ENCODE assay signal across 1 cellular context in the genomic region with DNA sequence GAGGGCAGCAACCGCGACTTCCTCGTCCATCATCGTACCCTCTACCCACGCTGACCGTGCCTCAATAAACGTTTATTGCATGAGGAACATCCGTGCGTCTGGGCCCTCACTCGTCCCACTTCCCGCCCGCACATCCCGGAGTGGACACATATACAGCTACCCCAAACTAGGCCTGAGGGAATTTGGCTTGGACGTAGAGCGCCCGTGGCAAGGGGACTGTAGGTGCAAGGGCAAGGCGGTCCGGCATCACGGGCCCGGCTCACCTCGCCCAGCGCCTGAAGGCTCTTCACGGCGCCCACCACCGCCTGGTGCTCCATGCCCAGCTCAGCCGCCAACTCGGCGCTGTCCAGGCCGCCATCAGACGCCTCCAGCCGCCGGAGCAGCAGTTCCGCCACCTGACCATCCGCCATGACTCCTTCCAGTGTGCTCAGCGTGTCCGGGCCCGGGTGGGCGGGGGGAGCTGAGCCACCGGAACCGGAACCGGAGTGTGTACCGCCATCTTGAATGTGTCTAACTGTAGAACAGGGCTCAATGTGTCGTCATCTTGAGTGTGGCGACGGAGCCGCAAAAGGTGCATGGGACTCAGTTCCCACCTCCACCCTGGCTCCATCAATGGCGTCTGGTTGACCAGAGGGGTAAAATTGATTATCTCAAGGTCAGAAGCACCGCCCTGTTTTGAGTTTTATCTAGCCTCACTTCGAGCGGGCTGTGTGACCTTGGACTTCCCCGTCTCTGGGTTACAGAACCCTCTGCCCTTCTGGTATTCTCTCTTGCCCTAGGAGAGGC.
TF ChIP-seq lines count a peak whose summit lies in the region.

A gene (minus strand): TSS at position 425 of the 786 bp plus-strand sequence. CDS start 15 bp downstream, at position 410.

TF ChIP-seq in HepG2, 621 proteins besides CTCF, POLR2A, EP300 and RAD21 (continued from another document and continues in another):
- TF ChIP-seq, protein P1, sequence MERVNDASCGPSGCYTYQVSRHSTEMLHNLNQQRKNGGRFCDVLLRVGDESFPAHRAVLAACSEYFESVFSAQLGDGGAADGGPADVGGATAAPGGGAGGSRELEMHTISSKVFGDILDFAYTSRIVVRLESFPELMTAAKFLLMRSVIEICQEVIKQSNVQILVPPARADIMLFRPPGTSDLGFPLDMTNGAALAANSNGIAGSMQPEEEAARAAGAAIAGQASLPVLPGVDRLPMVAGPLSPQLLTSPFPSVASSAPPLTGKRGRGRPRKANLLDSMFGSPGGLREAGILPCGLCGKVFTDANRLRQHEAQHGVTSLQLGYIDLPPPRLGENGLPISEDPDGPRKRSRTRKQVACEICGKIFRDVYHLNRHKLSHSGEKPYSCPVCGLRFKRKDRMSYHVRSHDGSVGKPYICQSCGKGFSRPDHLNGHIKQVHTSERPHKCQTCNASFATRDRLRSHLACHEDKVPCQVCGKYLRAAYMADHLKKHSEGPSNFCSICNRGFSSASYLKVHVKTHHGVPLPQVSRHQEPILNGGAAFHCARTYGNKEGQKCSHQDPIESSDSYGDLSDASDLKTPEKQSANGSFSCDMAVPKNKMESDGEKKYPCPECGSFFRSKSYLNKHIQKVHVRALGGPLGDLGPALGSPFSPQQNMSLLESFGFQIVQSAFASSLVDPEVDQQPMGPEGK (CRISPR knock-in tag; IDR thresholded peaks at IDR 0.05): peak; percentile 56
- TF ChIP-seq ZSCAN21 (CRISPR knock-in tag; IDR thresholded peaks at IDR 0.05; ENCODE audit: borderline replicate concordance) (peak; percentile 44; the same call in 1 of the 2 replicates), ZNF101 (CRISPR knock-in tag; IDR thresholded peaks at IDR 0.05; ENCODE audit: borderline replicate concordance, low read depth) (no peak), FOXA3 (CRISPR knock-in tag; IDR thresholded peaks at IDR 0.05) (peak; percentile 73), ZNF12 (CRISPR knock-in tag; IDR thresholded peaks at IDR 0.05) (no peak), ZNF660 (CRISPR knock-in tag; IDR thresholded peaks at IDR 0.05; ENCODE audit: borderline replicate concordance, low read depth) (no peak), ZNF563 (CRISPR knock-in tag; IDR thresholded peaks at IDR 0.05) (peak; percentile 88; the same call in 1 of the 2 replicates), TEAD2 (CRISPR knock-in tag; IDR thresholded peaks at IDR 0.05) (no peak), ZNF335 (CRISPR knock-in tag; IDR thresholded peaks at IDR 0.05) (peak; percentile 96), KLF12 (CRISPR knock-in tag; IDR thresholded peaks at IDR 0.05; ENCODE audit: borderline replicate concordance) (no peak), ZNF644 (CRISPR knock-in tag; IDR thresholded peaks at IDR 0.05; ENCODE audit: low read depth) (peak; percentile 57; the same call in 1 of the 2 replicates), ZNF558 (CRISPR knock-in tag; IDR thresholded peaks at IDR 0.05; ENCODE audit: borderline replicate concordance) (peak; percentile 87; the same call in 1 of the 2 replicates), ZNF432 (CRISPR knock-in tag; IDR thresholded peaks at IDR 0.05; ENCODE audit: borderline replicate concordance) (no peak), TBP (CRISPR knock-in tag; IDR thresholded peaks at IDR 0.05) (no peak), NFE2L1 (CRISPR knock-in tag; IDR thresholded peaks at IDR 0.05; ENCODE audit: borderline replicate concordance) (peak; percentile 66; the same call in 1 of the 2 replicates), SMAD1 (CRISPR knock-in tag; IDR thresholded peaks at IDR 0.05; ENCODE audit: borderline replicate concordance, low read depth) (0 out of 2 replicates have a peak, but pooled peaks have one; percentile 91), HOXA3 (CRISPR knock-in tag; IDR thresholded peaks at IDR 0.05) (peak; percentile 99), ZBTB38 (CRISPR knock-in tag; IDR thresholded peaks at IDR 0.05) (peak; percentile 69; the same call in 1 of the 2 replicates), KDM3A (CRISPR knock-in tag; IDR thresholded peaks at IDR 0.05; ENCODE audit: low read depth) (no peak; the same call in 1 of the 2 replicates), FOXK2 (IDR thresholded peaks at IDR 0.05) (no peak), ZNF354B (CRISPR knock-in tag; IDR thresholded peaks at IDR 0.05) (no peak), ZSCAN9 (CRISPR knock-in tag; IDR thresholded peaks at IDR 0.05; ENCODE audit: borderline replicate concordance) (no peak; the same call in 1 of the 2 replicates), RBFOX2 (IDR thresholded peaks at IDR 0.05; ENCODE audit: low read depth, low read length) (peak; percentile 94), ZSCAN12 (CRISPR knock-in tag; IDR thresholded peaks at IDR 0.05) (no peak), ZBTB8A (CRISPR knock-in tag; IDR thresholded peaks at IDR 0.05; ENCODE audit: borderline replicate concordance, low read depth) (no peak), ZBTB42 (CRISPR knock-in tag; IDR thresholded peaks at IDR 0.05) (no peak), ZZZ3 (CRISPR knock-in tag; IDR thresholded peaks at IDR 0.05; ENCODE audit: borderline replicate concordance) (no peak; the same call in 1 of the 2 replicates), RARA (CRISPR knock-in tag; IDR thresholded peaks at IDR 0.05) (peak; percentile 12; the same call in 1 of the 2 replicates), KAT7 (CRISPR knock-in tag; IDR thresholded peaks at IDR 0.05; ENCODE audit: borderline replicate concordance) (peak; percentile 93), KDM5B (CRISPR knock-in tag; IDR thresholded peaks at IDR 0.05; ENCODE audit: borderline replicate concordance) (peak; percentile 83; the same call in 1 of the 2 replicates), HOXA9 (CRISPR knock-in tag; IDR thresholded peaks at IDR 0.05; ENCODE audit: borderline replicate concordance) (peak; percentile 46; the same call in 1 of the 2 replicates), ZFP82 (CRISPR knock-in tag; IDR thresholded peaks at IDR 0.05; ENCODE audit: borderline replicate concordance) (no peak), MTA3 (CRISPR knock-in tag; IDR thresholded peaks at IDR 0.05) (no peak), ZNF768 (CRISPR knock-in tag; IDR thresholded peaks at IDR 0.05) (peak; percentile 61), ZMYM2 (CRISPR knock-in tag; IDR thresholded peaks at IDR 0.05) (no peak), DNMT3B (CRISPR knock-in tag; conservative IDR thresholded peaks at IDR 0.05) (no peak), MAFK (conservative IDR thresholded peaks at IDR 0.05 in 1 of 2, IDR thresholded peaks at IDR 0.05 in 1 of 2; ENCODE audit: low read length in 2 of 2) (no peak), ZFYVE20 (CRISPR knock-in tag; IDR thresholded peaks at IDR 0.05; ENCODE audit: borderline replicate concordance, low read depth) (no peak), ATF7 (IDR thresholded peaks at IDR 0.05) (no peak), ATF7 (CRISPR knock-in tag; IDR thresholded peaks at IDR 0.05) (0 out of 2 replicates have a peak, but pooled peaks have one; percentile 45), ZNF674 (CRISPR knock-in tag; IDR thresholded peaks at IDR 0.05; ENCODE audit: low read depth) (peak; percentile 38; the same call in 1 of the 2 replicates), SATB2 (CRISPR knock-in tag; IDR thresholded peaks at IDR 0.05) (no peak), ZNF260 (CRISPR knock-in tag; IDR thresholded peaks at IDR 0.05; ENCODE audit: borderline replicate concordance, low read depth) (0 out of 2 replicates have a peak, but pooled peaks have one; percentile 55), MYC (CRISPR knock-in tag; IDR thresholded peaks at IDR 0.05; ENCODE audit: borderline replicate concordance) (peak; percentile 93), TBL1XR1 (IDR thresholded peaks at IDR 0.05; ENCODE audit: borderline replicate concordance, low read length, partially characterized antibody) (no peak), SALL1 (CRISPR knock-in tag; IDR thresholded peaks at IDR 0.05) (peak; percentile 72), KDM2A (CRISPR knock-in tag; IDR thresholded peaks at IDR 0.05; ENCODE audit: borderline replicate concordance, low read depth) (peak; percentile 86; the same call in 1 of the 2 replicates), GZF1 (CRISPR knock-in tag; IDR thresholded peaks at IDR 0.05) (no peak), ZNF138 (CRISPR knock-in tag; IDR thresholded peaks at IDR 0.05; ENCODE audit: low read depth) (no peak; the same call in 1 of the 2 replicates), SOX6 (IDR thresholded peaks at IDR 0.05) (no peak), SOX6 (CRISPR knock-in tag; IDR thresholded peaks at IDR 0.05) (peak; percentile 54; the same call in 1 of the 2 replicates), DR1 (CRISPR knock-in tag; IDR thresholded peaks at IDR 0.05) (no peak), BCL6 (CRISPR knock-in tag; IDR thresholded peaks at IDR 0.05) (peak; percentile 11; the same call in 1 of the 2 replicates), HNRNPH1 (optimal IDR thresholded peaks at IDR 0.05; ENCODE audit: low read depth, low read length) (no peak), MZF1 (CRISPR knock-in tag; IDR thresholded peaks at IDR 0.05; ENCODE audit: borderline replicate concordance) (no peak), KAT8 (CRISPR knock-in tag; IDR thresholded peaks at IDR 0.05) (peak; percentile 94)
- TF ChIP-seq, protein P2, sequence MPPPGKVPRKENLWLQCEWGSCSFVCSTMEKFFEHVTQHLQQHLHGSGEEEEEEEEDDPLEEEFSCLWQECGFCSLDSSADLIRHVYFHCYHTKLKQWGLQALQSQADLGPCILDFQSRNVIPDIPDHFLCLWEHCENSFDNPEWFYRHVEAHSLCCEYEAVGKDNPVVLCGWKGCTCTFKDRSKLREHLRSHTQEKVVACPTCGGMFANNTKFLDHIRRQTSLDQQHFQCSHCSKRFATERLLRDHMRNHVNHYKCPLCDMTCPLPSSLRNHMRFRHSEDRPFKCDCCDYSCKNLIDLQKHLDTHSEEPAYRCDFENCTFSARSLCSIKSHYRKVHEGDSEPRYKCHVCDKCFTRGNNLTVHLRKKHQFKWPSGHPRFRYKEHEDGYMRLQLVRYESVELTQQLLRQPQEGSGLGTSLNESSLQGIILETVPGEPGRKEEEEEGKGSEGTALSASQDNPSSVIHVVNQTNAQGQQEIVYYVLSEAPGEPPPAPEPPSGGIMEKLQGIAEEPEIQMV (CRISPR knock-in tag; IDR thresholded peaks at IDR 0.05; ENCODE audit: low read depth): no peak
- TF ChIP-seq, protein P3, sequence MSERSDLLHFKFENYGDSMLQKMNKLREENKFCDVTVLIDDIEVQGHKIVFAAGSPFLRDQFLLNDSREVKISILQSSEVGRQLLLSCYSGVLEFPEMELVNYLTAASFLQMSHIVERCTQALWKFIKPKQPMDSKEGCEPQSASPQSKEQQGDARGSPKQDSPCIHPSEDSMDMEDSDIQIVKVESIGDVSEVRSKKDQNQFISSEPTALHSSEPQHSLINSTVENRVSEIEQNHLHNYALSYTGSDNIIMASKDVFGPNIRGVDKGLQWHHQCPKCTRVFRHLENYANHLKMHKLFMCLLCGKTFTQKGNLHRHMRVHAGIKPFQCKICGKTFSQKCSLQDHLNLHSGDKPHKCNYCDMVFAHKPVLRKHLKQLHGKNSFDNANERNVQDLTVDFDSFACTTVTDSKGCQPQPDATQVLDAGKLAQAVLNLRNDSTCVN (CRISPR knock-in tag; IDR thresholded peaks at IDR 0.05; ENCODE audit: borderline replicate concordance): no peak; the same call in 1 of the 2 replicates
- TF ChIP-seq, protein P4, sequence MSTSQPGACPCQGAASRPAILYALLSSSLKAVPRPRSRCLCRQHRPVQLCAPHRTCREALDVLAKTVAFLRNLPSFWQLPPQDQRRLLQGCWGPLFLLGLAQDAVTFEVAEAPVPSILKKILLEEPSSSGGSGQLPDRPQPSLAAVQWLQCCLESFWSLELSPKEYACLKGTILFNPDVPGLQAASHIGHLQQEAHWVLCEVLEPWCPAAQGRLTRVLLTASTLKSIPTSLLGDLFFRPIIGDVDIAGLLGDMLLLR (CRISPR knock-in tag; IDR thresholded peaks at IDR 0.05): peak; percentile 57; the same call in 1 of the 2 replicates
- TF ChIP-seq, protein P5, sequence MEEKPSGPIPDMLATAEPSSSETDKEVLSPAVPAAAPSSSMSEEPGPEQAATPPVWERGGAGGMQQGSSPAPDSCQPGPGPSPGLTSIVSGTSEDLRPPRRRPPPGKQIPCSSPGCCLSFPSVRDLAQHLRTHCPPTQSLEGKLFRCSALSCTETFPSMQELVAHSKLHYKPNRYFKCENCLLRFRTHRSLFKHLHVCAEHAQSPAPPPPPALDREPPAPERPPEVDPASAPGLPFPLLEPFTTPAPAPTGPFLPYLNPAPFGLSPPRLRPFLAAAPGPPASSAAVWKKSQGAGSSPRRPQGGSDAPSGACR (CRISPR knock-in tag; IDR thresholded peaks at IDR 0.05): no peak; the same call in 1 of the 2 replicates
- TF ChIP-seq, protein P6, sequence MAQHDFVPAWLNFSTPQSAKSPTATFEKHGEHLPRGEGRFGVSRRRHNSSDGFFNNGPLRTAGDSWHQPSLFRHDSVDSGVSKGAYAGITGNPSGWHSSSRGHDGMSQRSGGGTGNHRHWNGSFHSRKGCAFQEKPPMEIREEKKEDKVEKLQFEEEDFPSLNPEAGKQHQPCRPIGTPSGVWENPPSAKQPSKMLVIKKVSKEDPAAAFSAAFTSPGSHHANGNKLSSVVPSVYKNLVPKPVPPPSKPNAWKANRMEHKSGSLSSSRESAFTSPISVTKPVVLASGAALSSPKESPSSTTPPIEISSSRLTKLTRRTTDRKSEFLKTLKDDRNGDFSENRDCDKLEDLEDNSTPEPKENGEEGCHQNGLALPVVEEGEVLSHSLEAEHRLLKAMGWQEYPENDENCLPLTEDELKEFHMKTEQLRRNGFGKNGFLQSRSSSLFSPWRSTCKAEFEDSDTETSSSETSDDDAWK (CRISPR knock-in tag; IDR thresholded peaks at IDR 0.05): no peak
- TF ChIP-seq, protein P7, sequence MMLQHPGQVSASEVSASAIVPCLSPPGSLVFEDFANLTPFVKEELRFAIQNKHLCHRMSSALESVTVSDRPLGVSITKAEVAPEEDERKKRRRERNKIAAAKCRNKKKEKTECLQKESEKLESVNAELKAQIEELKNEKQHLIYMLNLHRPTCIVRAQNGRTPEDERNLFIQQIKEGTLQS (CRISPR knock-in tag; IDR thresholded peaks at IDR 0.05): 0 out of 2 replicates have a peak, but pooled peaks have one; percentile 36
- TF ChIP-seq, protein P8, sequence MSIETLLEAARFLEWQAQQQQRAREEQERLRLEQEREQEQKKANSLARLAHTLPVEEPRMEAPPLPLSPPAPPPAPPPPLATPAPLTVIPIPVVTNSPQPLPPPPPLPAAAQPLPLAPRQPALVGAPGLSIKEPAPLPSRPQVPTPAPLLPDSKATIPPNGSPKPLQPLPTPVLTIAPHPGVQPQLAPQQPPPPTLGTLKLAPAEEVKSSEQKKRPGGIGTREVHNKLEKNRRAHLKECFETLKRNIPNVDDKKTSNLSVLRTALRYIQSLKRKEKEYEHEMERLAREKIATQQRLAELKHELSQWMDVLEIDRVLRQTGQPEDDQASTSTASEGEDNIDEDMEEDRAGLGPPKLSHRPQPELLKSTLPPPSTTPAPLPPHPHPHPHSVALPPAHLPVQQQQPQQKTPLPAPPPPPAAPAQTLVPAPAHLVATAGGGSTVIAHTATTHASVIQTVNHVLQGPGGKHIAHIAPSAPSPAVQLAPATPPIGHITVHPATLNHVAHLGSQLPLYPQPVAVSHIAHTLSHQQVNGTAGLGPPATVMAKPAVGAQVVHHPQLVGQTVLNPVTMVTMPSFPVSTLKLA (IDR thresholded peaks at IDR 0.05): no peak
- TF ChIP-seq, protein P9, sequence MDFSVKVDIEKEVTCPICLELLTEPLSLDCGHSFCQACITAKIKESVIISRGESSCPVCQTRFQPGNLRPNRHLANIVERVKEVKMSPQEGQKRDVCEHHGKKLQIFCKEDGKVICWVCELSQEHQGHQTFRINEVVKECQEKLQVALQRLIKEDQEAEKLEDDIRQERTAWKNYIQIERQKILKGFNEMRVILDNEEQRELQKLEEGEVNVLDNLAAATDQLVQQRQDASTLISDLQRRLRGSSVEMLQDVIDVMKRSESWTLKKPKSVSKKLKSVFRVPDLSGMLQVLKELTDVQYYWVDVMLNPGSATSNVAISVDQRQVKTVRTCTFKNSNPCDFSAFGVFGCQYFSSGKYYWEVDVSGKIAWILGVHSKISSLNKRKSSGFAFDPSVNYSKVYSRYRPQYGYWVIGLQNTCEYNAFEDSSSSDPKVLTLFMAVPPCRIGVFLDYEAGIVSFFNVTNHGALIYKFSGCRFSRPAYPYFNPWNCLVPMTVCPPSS (IDR thresholded peaks at IDR 0.05): no peak
